ENCODE assay signal across 18 cellular contexts in the genomic region with DNA sequence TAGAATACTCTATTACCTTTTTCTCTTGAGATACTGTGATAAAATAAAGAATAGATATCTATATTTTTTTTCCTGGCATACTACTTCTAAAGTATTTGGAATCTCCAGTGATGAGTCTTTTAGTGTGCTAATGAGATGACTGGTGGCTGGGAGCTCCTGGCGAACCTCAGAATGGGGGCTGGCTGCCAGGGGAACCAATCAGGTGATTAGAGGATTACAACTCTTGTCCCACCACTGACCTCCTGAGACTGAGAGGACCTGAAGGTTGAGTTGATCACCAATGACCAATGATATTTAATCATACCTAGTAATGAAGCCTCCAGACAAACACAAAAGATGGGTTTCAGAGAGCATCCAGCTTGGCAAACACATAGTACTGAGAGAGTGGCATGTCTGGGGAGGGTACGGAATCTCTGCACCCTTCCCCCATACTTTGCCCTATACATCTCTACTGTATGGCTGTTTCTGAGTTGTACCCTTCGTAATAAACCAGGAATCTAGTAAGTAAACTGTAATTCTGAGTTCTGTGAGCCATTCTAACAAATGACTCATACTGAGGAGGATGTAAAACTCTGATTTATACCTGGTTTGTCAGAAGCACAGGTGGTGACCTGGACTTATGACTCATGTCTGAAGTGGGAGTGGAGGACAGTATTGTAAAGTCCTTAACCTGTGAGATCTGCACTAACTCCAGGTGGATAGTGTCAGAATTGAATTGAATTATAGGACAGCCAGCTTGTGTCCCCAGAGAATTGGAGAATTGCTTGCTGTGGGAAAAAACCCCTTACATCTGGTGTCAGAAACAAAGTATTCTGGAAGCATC.
DNase-seq lines count a peak whose midpoint lies in the region; ATAC-seq, FAIRE-seq and TF ChIP-seq lines count a peak whose summit lies in the region.
"Had no signal": no experiment of that assay in that cellular context is flagged by ENCODE, and none has a peak within 500 bp of the region (broad histone marks: within the 10 kb centered on the region; RNA-seq: fewer than 3 reads in every experiment).

No MANE protein-coding gene starts in this region.

- TF ChIP-seq CTCF in A549 (IDR thresholded peaks at IDR 0.05), result no peak
- TF ChIP-seq CTCF in KMS-11 (conservative IDR thresholded peaks at IDR 0.05; ENCODE audit: low read depth, low read length), result no peak
- TF ChIP-seq CTCF in GM10266 (IDR thresholded peaks at IDR 0.05; ENCODE audit: control insufficient read depth, insufficient read depth, low read depth, missing control alignments), result no peak

- no peaks in the 10 kb centered on the region for H3K27me3 ChIP-seq in KMS-11 (ENCODE audit: insufficient read depth, low read depth)
- H3K27me3 ChIP-seq: gastrocnemius medialis, suprapubic skin had no signal

- no peak for TF ChIP-seq EP300 in A549 (IDR thresholded peaks at IDR 0.05)

- no peak for TF ChIP-seq RAD21 in A549 (conservative IDR thresholded peaks at IDR 0.05 in 1 of 2, IDR thresholded peaks at IDR 0.05 in 1 of 2)

- H2AFZ ChIP-seq in KMS-11 (ENCODE audit: low read depth), result no peak overlapping the region

- WGBS in A549 (ENCODE audit: missing lambda C conversion rate), result 4% methylated on average over 3 of the region's 3 CpGs

- peak in 1 of 2 experiments; percentile 1 for DNase-seq in A549 (ENCODE audit: low read depth in 1 of 2, low spot score in 1 of 2)
- DNase-seq in T1000 (lab: John Stamatoyannopoulos, UW), result peak; percentile 6
- peak; percentile 77 for DNase-seq in left kidney (ENCODE audit: low read depth, low spot score)
- DNase-seq in dedifferentiated amniotic fluid mesenchymal stem cell (ENCODE audit: extremely low spot score), result no peak
- DNase-seq in GM10266 (ENCODE audit: extremely low spot score), result no peak
- DNase-seq: ACHN; activated CD4-positive, alpha-beta T cell treated with anti-CD3 and anti-CD28 coated beads for 4 hours; DMS 273 treated with DMSO at 0.1 percent for 48 hours; gastrocnemius medialis; NCI-H1436 treated with DMSO at 0.1 percent for 48 hours; retina; stimulated activated CD4-positive, alpha-beta T cell treated with anti-CD3 and anti-CD28 coated beads, Interleukin-15, amount 100 ng/mL, for 24 hours; SW 1271 had no signal

- POLR2A ChIA-PET in A549 (lab: Yijun Ruan, JAX), result no interaction called here

- H3K27ac ChIP-seq in A549 (no peak overlapping the region), KMS-11 (peak overlapping the region; percentile 88; the same call in 1 of the 2 replicates)
- H3K27ac ChIP-seq: gastrocnemius medialis, suprapubic skin had no signal

- no peak for ATAC-seq in A549
- no peak for ATAC-seq in GM19324 (IDR thresholded peaks at IDR 0.05; ENCODE audit: low FRiP score, unreplicated experiment)
- no peak for ATAC-seq in HG02759 (IDR thresholded peaks at IDR 0.05; ENCODE audit: unreplicated experiment)
- ATAC-seq: gastrocnemius medialis, left lobe of liver had no signal

- H4K20me1 ChIP-seq in KMS-11 (ENCODE audit: insufficient read depth), result no peaks in the 10 kb centered on the region

- FAIRE-seq in A549 (lab: Jason Lieb, UNC), result no peak

- no peaks in the 10 kb centered on the region for H3K79me2 ChIP-seq in KMS-11 (ENCODE audit: insufficient read depth, low read depth)

- CTCF ChIA-PET in A549 (lab: Yijun Ruan, JAX), result no interaction called here

- H3K4me3 ChIP-seq in A549, result no peak overlapping the region
- H3K4me3 ChIP-seq in KMS-11 (IDR thresholded peaks at IDR 0.05; ENCODE audit: insufficient read depth, low read depth, low read length), result no peak overlapping the region
- H3K4me3 ChIP-seq: gastrocnemius medialis, suprapubic skin had no signal

- H3K4me2 ChIP-seq in A549, result no peak overlapping the region
- peak overlapping the region; percentile 67 for H3K4me2 ChIP-seq in KMS-11

- no peaks in the 10 kb centered on the region for H3K4me1 ChIP-seq in A549
- H3K4me1 ChIP-seq in KMS-11 (ENCODE audit: low read depth, poor library complexity, severe bottlenecking), result peaks cover 41% of the 10 kb centered on the region
- H3K4me1 ChIP-seq: gastrocnemius medialis, suprapubic skin had no signal

- H3K9ac ChIP-seq in KMS-11, result no peak overlapping the region

- TF ChIP-seq POLR2A in A549 (IDR thresholded peaks at IDR 0.05; ENCODE audit: low read length), result no peak

- H3K36me3 ChIP-seq in KMS-11 (ENCODE audit: insufficient read depth), result no peaks in the 10 kb centered on the region
- H3K36me3 ChIP-seq: gastrocnemius medialis, suprapubic skin had no signal

- no peaks in the 10 kb centered on the region for H3K9me3 ChIP-seq in A549
- H3K9me3 ChIP-seq: gastrocnemius medialis, suprapubic skin had no signal

TF ChIP-seq in A549, 52 proteins besides CTCF, POLR2A, EP300 and RAD21:
- no peak for TF ChIP-seq FOSL2 (IDR thresholded peaks at IDR 0.05)
- peak; percentile 12; the same call in 1 of the 2 replicates for TF ChIP-seq FOSL2 (CRISPR knock-in tag; IDR thresholded peaks at IDR 0.05)
- TF ChIP-seq MAZ (IDR thresholded peaks at IDR 0.05; ENCODE audit: borderline replicate concordance, low read depth, low read length), result no peak

Comparison
In these comparisons a context has a peak if more than half of its experiments do, and no peak if none do; other contexts are left out.
1. DNase-seq: peak in T1000 (single experiment) and left kidney (single experiment); none in dedifferentiated amniotic fluid mesenchymal stem cell (single experiment) and GM10266 (single experiment).